In the genomic region with DNA sequence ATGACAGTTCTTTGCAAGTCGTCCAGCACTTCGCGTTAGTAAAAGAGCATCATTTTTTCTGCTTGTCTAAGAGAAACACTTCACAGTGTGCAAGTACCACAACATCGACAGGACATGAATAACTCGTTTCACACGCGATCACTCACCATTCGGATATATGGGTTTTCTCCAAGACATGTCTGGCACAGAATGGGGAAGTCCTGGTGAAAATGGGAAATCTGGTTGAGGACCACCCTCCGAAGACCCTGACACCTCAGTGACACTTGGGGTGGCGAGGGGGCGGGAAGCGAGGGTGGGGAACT, we compare ENCODE assay signal across 8 cellular contexts. TPM values are rescaled to one million over a fixed set of nuclear protein-coding genes. Genes with fewer than 3 reads are reported as not detected.
DNase-seq lines count a peak whose midpoint lies in the region; ATAC-seq and TF ChIP-seq lines count a peak whose summit lies in the region.

No MANE protein-coding gene starts in this region.

- H3K36me3 ChIP-seq in mucosa of descending colon (ENCODE audit: low read depth) = no peaks in the 10 kb centered on the region

- H3K9me3 ChIP-seq in mucosa of descending colon = no peaks in the 10 kb centered on the region

- no peak for DNase-seq in astrocyte of the spinal cord (ENCODE audit: low read depth, low spot score)
- no peak for DNase-seq in mucosa of descending colon
- no peak for DNase-seq in NCI-H446 (lab: John Stamatoyannopoulos, UW)
- DNase-seq in NCI-H1694 (lab: John Stamatoyannopoulos, UW) = no peak
- DNase-seq in nucleus accumbens (lab: John Stamatoyannopoulos, UW) = no peak

- peak overlapping the region; percentile 94 for H3K4me3 ChIP-seq in astrocyte of the spinal cord (ENCODE audit: low read depth, low read length)
- peak overlapping the region; percentile 91 for H3K4me3 ChIP-seq in mucosa of descending colon

- TF ChIP-seq CTCF in C4-2B (conservative IDR thresholded peaks at IDR 0.05) = no peak
- no peak for TF ChIP-seq CTCF in astrocyte of the spinal cord (IDR thresholded peaks at IDR 0.05; ENCODE audit: low read depth, low read length)
- no peak for TF ChIP-seq CTCF in mucosa of descending colon (IDR thresholded peaks at IDR 0.05)

- peaks cover 9% of the 10 kb centered on the region for H3K4me1 ChIP-seq in mucosa of descending colon (ENCODE audit: low read depth)

- intact Hi-C loops in mucosa of descending colon (cut with DNase I, micrococcal nuclease) = no loop called here

- peak overlapping the region; percentile 91 for H3K27ac ChIP-seq in C4-2B

- ATAC-seq in HG02884 (IDR thresholded peaks at IDR 0.05; ENCODE audit: unreplicated experiment) (peak; percentile 2), mucosa of descending colon (peak; percentile 2), HG02981 (IDR thresholded peaks at IDR 0.05; ENCODE audit: unreplicated experiment) (no peak)

- in situ Hi-C loops in astrocyte of the spinal cord (cut with HindIII; ENCODE audit: low sequenced_read_pairs) = no loop called here

RNA-seq across cellular contexts. Expression of gene RBM22, which starts 0.6 kb away (rescaled TPM):
- total RNA-seq in mucosa of descending colon = 10 to 100 TPM; 41.0 to 45.1 (median 44.2) TPM

RNA-seq across cellular contexts. Expression of gene MYOZ3, which starts 39.2 kb away (rescaled TPM):
- under 1 TPM; 0.09 to 0.48 (median 0.35) TPM for total RNA-seq in mucosa of descending colon

RNA-seq across cellular contexts. Expression of gene DCTN4, which starts 58.6 kb away (rescaled TPM):
- 10 to 100 TPM; 50.8 to 56.4 (median 52.9) TPM for total RNA-seq in mucosa of descending colon

RNA-seq across cellular contexts. Expression of gene SYNPO, which starts 59.8 kb away (rescaled TPM):
- total RNA-seq in mucosa of descending colon = 10 to 100 TPM; 62.9 to 73.6 (median 63.9) TPM
